ENCODE assay signal across 35 cellular contexts in genomic region chr4:28062562-28062961, GRCh38.
"Had no signal": no experiment of that assay in that cellular context is flagged by ENCODE, and none has a peak within 500 bp of the region (broad histone marks: within the 10 kb centered on the region; RNA-seq: fewer than 3 reads in every experiment).

No MANE protein-coding gene starts in this region.

- H3K4me1 Mint-ChIP-seq: activated CD4-positive, alpha-beta memory T cell treated with anti-CD3 and anti-CD28 coated beads, Interleukin-2, amount 10 ng/mL, durations not matched to agents 7 days and 5 days; activated CD8-positive, alpha-beta memory T cell treated with anti-CD3 and anti-CD28 coated beads, Interleukin-2, amount 10 ng/mL, durations not matched to agents 7 days and 5 days; activated naive CD4-positive, alpha-beta T cell treated with anti-CD3 and anti-CD28 coated beads, Interleukin-2, amount 10 ng/mL, durations not matched to agents 7 days and 5 days; activated naive CD8-positive, alpha-beta T cell treated with anti-CD3 and anti-CD28 coated beads, Interleukin-2, amount 50 U/mL, for 24 hours; T-cell; T-helper 17 cell had no signal

- H3K27ac Mint-ChIP-seq: activated CD4-positive, alpha-beta memory T cell treated with anti-CD3 and anti-CD28 coated beads, Interleukin-2, amount 10 ng/mL, durations not matched to agents 7 days and 5 days; activated CD8-positive, alpha-beta memory T cell treated with anti-CD3 and anti-CD28 coated beads, Interleukin-2, amount 10 ng/mL, durations not matched to agents 7 days and 5 days; activated naive CD4-positive, alpha-beta T cell treated with anti-CD3 and anti-CD28 coated beads, Interleukin-2, amount 10 ng/mL, durations not matched to agents 7 days and 5 days; activated naive CD8-positive, alpha-beta T cell; activated naive CD8-positive, alpha-beta T cell treated with anti-CD3 and anti-CD28 coated beads, Interleukin-2, amount 50 U/mL, for 24 hours; T-cell; T-helper 17 cell had no signal

- H3K4me3 Mint-ChIP-seq: activated CD4-positive, alpha-beta memory T cell treated with anti-CD3 and anti-CD28 coated beads, Interleukin-2, amount 10 ng/mL, durations not matched to agents 7 days and 5 days; activated CD8-positive, alpha-beta memory T cell treated with anti-CD3 and anti-CD28 coated beads, Interleukin-2, amount 10 ng/mL, durations not matched to agents 7 days and 5 days; activated naive CD4-positive, alpha-beta T cell treated with anti-CD3 and anti-CD28 coated beads, Interleukin-2, amount 10 ng/mL, durations not matched to agents 7 days and 5 days; activated naive CD8-positive, alpha-beta T cell; activated naive CD8-positive, alpha-beta T cell treated with anti-CD3 and anti-CD28 coated beads, Interleukin-2, amount 50 U/mL, for 24 hours; T-cell; T-helper 17 cell had no signal

- H3K36me3 Mint-ChIP-seq: activated CD8-positive, alpha-beta memory T cell treated with anti-CD3 and anti-CD28 coated beads, Interleukin-2, amount 10 ng/mL, durations not matched to agents 7 days and 5 days; activated naive CD4-positive, alpha-beta T cell treated with anti-CD3 and anti-CD28 coated beads, Interleukin-2, amount 10 ng/mL, durations not matched to agents 7 days and 5 days; activated naive CD8-positive, alpha-beta T cell; T-cell had no signal

- H3K4me1 ChIP-seq: SJCRH30 had no signal

- ATAC-seq: activated CD8-positive, alpha-beta memory T cell treated with anti-CD3 and anti-CD28 coated beads, Interleukin-2, amount 10 ng/mL, durations not matched to agents 7 days and 5 days; activated naive CD8-positive, alpha-beta T cell treated with anti-CD3 and anti-CD28 coated beads, Interleukin-2, amount 50 U/mL, for 24 hours; T-cell; T-helper 17 cell had no signal

- H3K9me2 ChIP-seq: SK-N-SH had no signal

- H3K4me2 ChIP-seq: SK-N-SH had no signal

- DNase-seq: activated CD4-positive, alpha-beta memory T cell treated with anti-CD3 and anti-CD28 coated beads, Interleukin-2, amount 10 ng/mL, durations not matched to agents 7 days and 5 days; activated CD4-positive, alpha-beta T cell treated with anti-CD3 and anti-CD28 coated beads for 1 hour; activated CD4-positive, alpha-beta T cell treated with anti-CD3 and anti-CD28 coated beads for 48 hours; activated CD4-positive, CD25-positive, alpha-beta regulatory T cell; activated CD8-positive, alpha-beta memory T cell treated with anti-CD3 and anti-CD28 coated beads for 24 hours; activated CD8-positive, alpha-beta memory T cell treated with anti-CD3 and anti-CD28 coated beads, Interleukin-2, amount 10 ng/mL, durations not matched to agents 7 days and 5 days; activated CD8-positive, alpha-beta memory T cell treated with anti-CD3 and anti-CD28 coated beads, Interleukin-2, amount 50 U/mL, for 48 hours; activated effector memory CD4-positive, alpha-beta T cell treated with Interleukin-2 at 50 U/mL for 16 hours; activated naive CD4-positive, alpha-beta T cell treated with anti-CD3 and anti-CD28 coated beads, Interleukin-2, amount 10 ng/mL, durations not matched to agents 7 days and 5 days; activated naive CD8-positive, alpha-beta T cell treated with anti-CD3 and anti-CD28 coated beads, Interleukin-2, amount 50 U/mL, for 24 hours; activated T-cell treated with anti-CD3 and anti-CD28 coated beads, Interleukin-2, amount 50 U/mL, for 48 hours; amniotic stem cell; aorta; brain microvascular endothelial cell; central memory CD4-positive, alpha-beta T cell; Kasumi-1; KG1; MG63; NCI-H1092; NCI-H1417; NCI-H146; NCI-H187; NCI-H2029 treated with DMSO at 0.1 percent for 48 hours; NCI-H2107; NCI-H2171; NCI-H510A; NCI-H526; NCI-H748 treated with DMSO at 0.1 percent for 48 hours; Right ventricle myocardium superior; SJCRH30; SK-N-SH; T-cell; T-helper 17 cell had no signal

- H3K27me3 Mint-ChIP-seq: activated CD4-positive, alpha-beta memory T cell treated with anti-CD3 and anti-CD28 coated beads, Interleukin-2, amount 10 ng/mL, durations not matched to agents 7 days and 5 days; activated CD8-positive, alpha-beta memory T cell treated with anti-CD3 and anti-CD28 coated beads, Interleukin-2, amount 10 ng/mL, durations not matched to agents 7 days and 5 days; activated naive CD4-positive, alpha-beta T cell treated with anti-CD3 and anti-CD28 coated beads, Interleukin-2, amount 10 ng/mL, durations not matched to agents 7 days and 5 days; activated naive CD8-positive, alpha-beta T cell; activated naive CD8-positive, alpha-beta T cell treated with anti-CD3 and anti-CD28 coated beads, Interleukin-2, amount 50 U/mL, for 24 hours; T-cell; T-helper 17 cell had no signal

- H3K9me3 ChIP-seq: MG63, SJCRH30, SK-N-SH had no signal

- H3K4me3 ChIP-seq: MG63, SJCRH30 had no signal

- H3K27me3 ChIP-seq: brain microvascular endothelial cell, MG63, SJCRH30 had no signal

- H3K27ac ChIP-seq: brain microvascular endothelial cell, SJCRH30, VCaP had no signal

- H3K36me3 ChIP-seq: brain microvascular endothelial cell, MG63, SJCRH30 had no signal

- H3K9me3 Mint-ChIP-seq: activated naive CD8-positive, alpha-beta T cell treated with anti-CD3 and anti-CD28 coated beads, Interleukin-2, amount 50 U/mL, for 24 hours had no signal
